25 cellular contexts compared by ENCODE assay signal in genomic region chr3:66399529-66400232, GRCh38.
DNase-seq lines count a peak whose midpoint lies in the region; ATAC-seq and TF ChIP-seq lines count a peak whose summit lies in the region.
"Had no signal": no experiment of that assay in that cellular context is flagged by ENCODE, and none has a peak within 500 bp of the region (broad histone marks: within the 10 kb centered on the region; RNA-seq: fewer than 3 reads in every experiment).

No MANE protein-coding gene starts in this region.

- no peak for TF ChIP-seq CTCF in WERI-Rb-1 (IDR thresholded peaks at IDR 0.05; ENCODE audit: low read depth, low read length)
- no peak for TF ChIP-seq CTCF in gastrocnemius medialis (IDR thresholded peaks at IDR 0.05 in 4 of 5, conservative IDR thresholded peaks at IDR 0.05 in 1 of 5)

- in situ Hi-C loops in gastrocnemius medialis (cut with MboI; ENCODE audit: low sequenced_read_pairs in 4 of 4): loop anchor here (5.0 to 10.0 kb wide), 2 partner anchors 415 to 418 kb away; no protein-coding TSS in a partner anchor

- H3K27me3 ChIP-seq in CD4-positive, alpha-beta memory T cell (ENCODE audit: insufficient read depth, low read length): no peaks in the 10 kb centered on the region
- H3K27me3 ChIP-seq in WERI-Rb-1 (ENCODE audit: insufficient read depth, low read depth, severe bottlenecking): no peaks in the 10 kb centered on the region
- H3K27me3 ChIP-seq in gastrocnemius medialis: no peaks in the 10 kb centered on the region
- H3K27me3 ChIP-seq: upper lobe of right lung had no signal

- H3K4me3 ChIP-seq in CD4-positive, alpha-beta memory T cell (ENCODE audit: low read length in 2 of 2): no peak overlapping the region
- H3K4me3 ChIP-seq in WERI-Rb-1 (ENCODE audit: low read depth, low read length) (no peak overlapping the region), gastrocnemius medialis (no peak overlapping the region)
- H3K4me3 ChIP-seq: upper lobe of right lung had no signal

- CTCF ChIA-PET in CD4-positive, alpha-beta memory T cell (lab: Charles Lee; ENCODE audit: partially characterized antibody): interaction anchor here (2.4 to 4.2 kb wide), 2 partner anchors 9 to 423 kb away, joined by 11 to 24 read pairs; no protein-coding TSS in a partner anchor

- peaks cover 5 to 7% (median 6%) of the 10 kb centered on the region in 4 donors for H3K4me1 Mint-ChIP-seq in CD4-positive, alpha-beta memory T cell
- H3K4me1 Mint-ChIP-seq: activated naive CD8-positive, alpha-beta T cell treated with anti-CD3 and anti-CD28 coated beads, Interleukin-2, amount 10 ng/mL, durations not matched to agents 7 days and 5 days had no signal

- no peak for DNase-seq in CD4-positive, alpha-beta memory T cell
- DNase-seq in WERI-Rb-1: no peak
- peak; percentile 36 for DNase-seq in islet precursor cell
- no peak for DNase-seq in gastrocnemius medialis
- DNase-seq in NCI-H2107 (lab: John Stamatoyannopoulos, UW): no peak
- no peak for DNase-seq in AG08396 (ENCODE audit: low spot score)
- no peak for DNase-seq in anterior cingulate cortex (lab: John Stamatoyannopoulos, UW)
- DNase-seq: activated CD4-positive, alpha-beta T cell treated with anti-CD3 and anti-CD28 coated beads, Interleukin-2, amount 50 U/mL, for 48 hours; activated CD4-positive, CD25-positive, alpha-beta regulatory T cell; activated CD8-positive, alpha-beta memory T cell treated with anti-CD3 and anti-CD28 coated beads, Interleukin-2, amount 50 U/mL, for 48 hours; activated naive CD8-positive, alpha-beta T cell treated with anti-CD3 and anti-CD28 coated beads, Interleukin-2, amount 10 ng/mL, durations not matched to agents 7 days and 5 days; CD4-positive, alpha-beta T cell; DMS153; effector CD8-positive, alpha-beta T cell; erythroblast; HFFc6; mammary epithelial cell; MM.1S; NCI-H146; NCI-H446 treated with DMSO at 0.1 percent for 48 hours; NCI-H82; T-cell; upper lobe of right lung had no signal

- no peaks in the 10 kb centered on the region for H3K9me3 ChIP-seq in CD4-positive, alpha-beta memory T cell (ENCODE audit: control insufficient read depth in 1 of 2, low read length in 2 of 2)
- H3K9me3 ChIP-seq in WERI-Rb-1 (ENCODE audit: severe bottlenecking): no peaks in the 10 kb centered on the region
- H3K9me3 ChIP-seq in gastrocnemius medialis: no peaks in the 10 kb centered on the region
- H3K9me3 ChIP-seq: upper lobe of right lung had no signal

- TF ChIP-seq POLR2A in gastrocnemius medialis (IDR thresholded peaks at IDR 0.05): no peak

- H3K4me3 Mint-ChIP-seq in CD4-positive, alpha-beta memory T cell: no peak overlapping the region
- H3K4me3 Mint-ChIP-seq: activated naive CD8-positive, alpha-beta T cell treated with anti-CD3 and anti-CD28 coated beads, Interleukin-2, amount 10 ng/mL, durations not matched to agents 7 days and 5 days; CD4-positive, alpha-beta T cell; HFFc6; T-cell had no signal

- H3K9me3 Mint-ChIP-seq in CD4-positive, alpha-beta memory T cell: no peaks in the 10 kb centered on the region
- H3K9me3 Mint-ChIP-seq: activated naive CD8-positive, alpha-beta T cell treated with anti-CD3 and anti-CD28 coated beads, Interleukin-2, amount 10 ng/mL, durations not matched to agents 7 days and 5 days; CD4-positive, alpha-beta T cell; HFFc6; T-cell had no signal

- H3K27ac Mint-ChIP-seq in CD4-positive, alpha-beta memory T cell: peak overlapping the region in 6 of 7 donors; percentile 22 to 85 (median 46)
- H3K27ac Mint-ChIP-seq: activated naive CD8-positive, alpha-beta T cell treated with anti-CD3 and anti-CD28 coated beads, Interleukin-2, amount 10 ng/mL, durations not matched to agents 7 days and 5 days; CD4-positive, alpha-beta T cell; HFFc6; progenitor cell of endocrine pancreas; T-cell had no signal

- H3K27ac ChIP-seq in CD4-positive, alpha-beta memory T cell (ENCODE audit: low read depth, low read length): no peak overlapping the region
- H3K27ac ChIP-seq in WERI-Rb-1 (peak overlapping the region; percentile 83), gastrocnemius medialis (peak overlapping the region; percentile 38 to 87 (median 78))
- H3K27ac ChIP-seq: KMS-11, upper lobe of right lung had no signal

- intact Hi-C loops in CD4-positive, alpha-beta memory T cell (cut with micrococcal nuclease): loop anchor here (10.0 kb wide), 1 partner anchor 605 kb away; no protein-coding TSS in a partner anchor
- intact Hi-C loops in gastrocnemius medialis (cut with DNase I; ENCODE audit: low total_unique reads): loop anchor here (5.0 kb wide), 1 partner anchor 132 kb away; no protein-coding TSS in a partner anchor

- no peak for ATAC-seq in gastrocnemius medialis
- ATAC-seq: T-cell, upper lobe of right lung had no signal

- peaks cover 47% of the 10 kb centered on the region for H3K36me3 ChIP-seq in CD4-positive, alpha-beta memory T cell (ENCODE audit: insufficient read depth, low read length)
- H3K36me3 ChIP-seq in WERI-Rb-1: peaks cover 8% of the 10 kb centered on the region
- H3K36me3 ChIP-seq in gastrocnemius medialis: peaks cover 0 to 27% of the 10 kb centered on the region in 2 donors

- peaks cover 29 to 69% of the 10 kb centered on the region in 2 donors for H3K36me3 Mint-ChIP-seq in CD4-positive, alpha-beta memory T cell
- H3K36me3 Mint-ChIP-seq: activated naive CD8-positive, alpha-beta T cell treated with anti-CD3 and anti-CD28 coated beads, Interleukin-2, amount 10 ng/mL, durations not matched to agents 7 days and 5 days had no signal

- H3K27me3 Mint-ChIP-seq in CD4-positive, alpha-beta memory T cell: no peaks in the 10 kb centered on the region
- H3K27me3 Mint-ChIP-seq: activated naive CD8-positive, alpha-beta T cell treated with anti-CD3 and anti-CD28 coated beads, Interleukin-2, amount 10 ng/mL, durations not matched to agents 7 days and 5 days; CD4-positive, alpha-beta T cell; progenitor cell of endocrine pancreas; T-cell had no signal

- H3K4me1 ChIP-seq in CD4-positive, alpha-beta memory T cell (ENCODE audit: insufficient read depth, low read length): peaks cover 6% of the 10 kb centered on the region
- H3K4me1 ChIP-seq in gastrocnemius medialis: peaks cover 57 to 66% of the 10 kb centered on the region in 2 donors
- H3K4me1 ChIP-seq: upper lobe of right lung had no signal

- POLR2A ChIA-PET in CD4-positive, alpha-beta memory T cell (lab: Charles Lee; ENCODE audit: partially characterized antibody): no interaction called here
